In genomic region chr15:52124270-52124878, GRCh38 we compare ENCODE assay signal across 12 cellular contexts. TPM values are rescaled to one million over a fixed set of nuclear protein-coding genes. Genes with fewer than 3 reads are reported as not detected.
DNase-seq lines count a peak whose midpoint lies in the region; ATAC-seq and TF ChIP-seq lines count a peak whose summit lies in the region.
"Had no signal": no experiment of that assay in that cellular context is flagged by ENCODE, and none has a peak within 500 bp of the region (broad histone marks: within the 10 kb centered on the region; RNA-seq: fewer than 3 reads in every experiment).

No MANE protein-coding gene starts in this region.

- TF ChIP-seq EP300 in ovary (IDR thresholded peaks at IDR 0.05), result no peak

- H3K4me3 Mint-ChIP-seq in activated CD4-positive, alpha-beta memory T cell treated with anti-CD3 and anti-CD28 coated beads for 36 hours, result no peak overlapping the region
- no peak overlapping the region for H3K4me3 Mint-ChIP-seq in activated CD4-positive, alpha-beta memory T cell treated with anti-CD3 and anti-CD28 coated beads, Interleukin-2, amount 10 ng/mL, durations not matched to agents 7 days and 5 days
- H3K4me3 Mint-ChIP-seq in endodermal cell, result no peak overlapping the region
- H3K4me3 Mint-ChIP-seq: activated naive CD8-positive, alpha-beta T cell; natural killer cell had no signal

- intact Hi-C loops in activated CD4-positive, alpha-beta memory T cell treated with anti-CD3 and anti-CD28 coated beads for 36 hours (cut with micrococcal nuclease), result no loop called here
- intact Hi-C loops in ovary (cut with DNase I), result no loop called here

- no peaks in the 10 kb centered on the region for H3K4me1 ChIP-seq in endodermal cell (ENCODE audit: control insufficient read depth, insufficient read depth, low read length)
- H3K4me1 ChIP-seq in osteoblast (ENCODE audit: insufficient read depth, low read length), result peaks cover 8% of the 10 kb centered on the region
- H3K4me1 ChIP-seq in ovary (ENCODE audit: insufficient read depth), result no peaks in the 10 kb centered on the region

- peak overlapping the region; percentile 67 for H2AFZ ChIP-seq in osteoblast (ENCODE audit: low read length)

- H3K79me2 ChIP-seq in osteoblast (ENCODE audit: insufficient read depth, low read length), result no peaks in the 10 kb centered on the region

- no peaks in the 10 kb centered on the region for H3K9me3 Mint-ChIP-seq in activated CD4-positive, alpha-beta memory T cell treated with anti-CD3 and anti-CD28 coated beads for 36 hours
- H3K9me3 Mint-ChIP-seq in activated CD4-positive, alpha-beta memory T cell treated with anti-CD3 and anti-CD28 coated beads, Interleukin-2, amount 10 ng/mL, durations not matched to agents 7 days and 5 days, result no peaks in the 10 kb centered on the region
- no peaks in the 10 kb centered on the region for H3K9me3 Mint-ChIP-seq in endodermal cell
- H3K9me3 Mint-ChIP-seq: natural killer cell had no signal

- peak overlapping the region; percentile 66 for H3K27ac Mint-ChIP-seq in activated CD4-positive, alpha-beta memory T cell treated with anti-CD3 and anti-CD28 coated beads for 36 hours
- no peak overlapping the region for H3K27ac Mint-ChIP-seq in activated CD4-positive, alpha-beta memory T cell treated with anti-CD3 and anti-CD28 coated beads, Interleukin-2, amount 10 ng/mL, durations not matched to agents 7 days and 5 days
- H3K27ac Mint-ChIP-seq in endodermal cell, result peak overlapping the region; percentile 15
- H3K27ac Mint-ChIP-seq: activated naive CD8-positive, alpha-beta T cell; natural killer cell had no signal

- H3K4me3 ChIP-seq in endodermal cell (ENCODE audit: low read length) (no peak overlapping the region), osteoblast (ENCODE audit: insufficient read depth, low read length) (no peak overlapping the region), ovary (no peak overlapping the region)
- H3K4me3 ChIP-seq: dorsolateral prefrontal cortex had no signal

- no peak overlapping the region for H3K9ac ChIP-seq in endodermal cell (ENCODE audit: extremely low read depth, low read length, poor library complexity, severe bottlenecking)

- DNase-seq in activated CD4-positive, alpha-beta memory T cell treated with anti-CD3 and anti-CD28 coated beads for 36 hours, result peak; percentile 41
- DNase-seq in activated CD4-positive, alpha-beta memory T cell treated with anti-CD3 and anti-CD28 coated beads, Interleukin-2, amount 10 ng/mL, durations not matched to agents 7 days and 5 days, result no peak
- peak; percentile 41 for DNase-seq in OCI-M1 (lab: John Stamatoyannopoulos, UW)
- DNase-seq in endodermal cell, result no peak
- peak; percentile 85 for DNase-seq in osteoblast (ENCODE audit: insufficient read length, low spot score, missing footprints)
- DNase-seq in ovary, result no peak
- DNase-seq in GM10248 (ENCODE audit: extremely low spot score), result no peak
- DNase-seq: dorsolateral prefrontal cortex, GOT3, natural killer cell had no signal

- H3K27me3 ChIP-seq in endodermal cell (ENCODE audit: control insufficient read depth, insufficient read depth, low read length, poor library complexity, severe bottlenecking) (no peaks in the 10 kb centered on the region), osteoblast (ENCODE audit: insufficient read depth, low read length) (no peaks in the 10 kb centered on the region), ovary (no peaks in the 10 kb centered on the region)
- H3K27me3 ChIP-seq: dorsolateral prefrontal cortex had no signal

- WGBS in endodermal cell (ENCODE audit: insufficient coverage in 1 of 2, insufficient read length in 1 of 2), 2 experiments, result 88 to 89% methylated on average over 6 to 11 of the region's 11 CpGs
- WGBS in ovary, 3 donors, result 65 to 77% (median 69%) methylated on average over 11 of the region's 11 CpGs

- no peaks in the 10 kb centered on the region for H3K9me3 ChIP-seq in endodermal cell (ENCODE audit: control insufficient read depth, low read length)
- H3K9me3 ChIP-seq in osteoblast (ENCODE audit: low read depth, low read length), result no peaks in the 10 kb centered on the region
- H3K9me3 ChIP-seq in ovary, result no peaks in the 10 kb centered on the region

- no peaks in the 10 kb centered on the region for H3K27me3 Mint-ChIP-seq in activated CD4-positive, alpha-beta memory T cell treated with anti-CD3 and anti-CD28 coated beads for 36 hours
- H3K27me3 Mint-ChIP-seq in activated CD4-positive, alpha-beta memory T cell treated with anti-CD3 and anti-CD28 coated beads, Interleukin-2, amount 10 ng/mL, durations not matched to agents 7 days and 5 days, result no peaks in the 10 kb centered on the region
- no peaks in the 10 kb centered on the region for H3K27me3 Mint-ChIP-seq in endodermal cell (ENCODE audit: insufficient read depth)
- H3K27me3 Mint-ChIP-seq: activated naive CD8-positive, alpha-beta T cell had no signal

- no peak for ATAC-seq in GM21576 (IDR thresholded peaks at IDR 0.05; ENCODE audit: unreplicated experiment)
- ATAC-seq: natural killer cell had no signal

- CTCF ChIA-PET in activated CD4-positive, alpha-beta memory T cell treated with anti-CD3 and anti-CD28 coated beads for 36 hours (lab: Charles Lee), result interaction anchor here (1.3 to 2.3 kb wide), 2 partner anchors 14 to 103 kb away, joined by 3 to 7 read pairs; no protein-coding TSS in a partner anchor
- CTCF ChIA-PET in activated CD4-positive, alpha-beta memory T cell treated with anti-CD3 and anti-CD28 coated beads, Interleukin-2, amount 10 ng/mL, durations not matched to agents 7 days and 5 days (lab: Charles Lee), result interaction anchor here (0.6 to 1.0 kb wide), 2 partner anchors 15 to 145 kb away, joined by 3 to 4 read pairs; no protein-coding TSS in a partner anchor
- CTCF ChIA-PET in GM10248 (lab: Yijun Ruan, JAX), result interaction anchor here (0.7 to 2.5 kb wide), 10 partner anchors 9 to 90 kb away, joined by 3 to 16 read pairs (median 4); no protein-coding TSS in a partner anchor

- H3K36me3 ChIP-seq in endodermal cell (ENCODE audit: control insufficient read depth, insufficient read depth, low read length) (no peaks in the 10 kb centered on the region), osteoblast (ENCODE audit: insufficient read depth, low read length) (no peaks in the 10 kb centered on the region), ovary (no peaks in the 10 kb centered on the region)

- TF ChIP-seq CTCF in endodermal cell (conservative IDR thresholded peaks at IDR 0.05) (no peak), osteoblast (IDR thresholded peaks at IDR 0.05; ENCODE audit: extremely low read depth, low read depth, low read length) (no peak), ovary (IDR thresholded peaks at IDR 0.05) (no peak), GM10248 (IDR thresholded peaks at IDR 0.05; ENCODE audit: control extremely low read depth, extremely low read depth, low read depth, missing control alignments) (no peak)

- POLR2A ChIA-PET in activated CD4-positive, alpha-beta memory T cell treated with anti-CD3 and anti-CD28 coated beads for 36 hours (lab: Charles Lee), result no interaction called here
- POLR2A ChIA-PET in activated CD4-positive, alpha-beta memory T cell treated with anti-CD3 and anti-CD28 coated beads, Interleukin-2, amount 10 ng/mL, durations not matched to agents 7 days and 5 days (lab: Charles Lee), result no interaction called here
- POLR2A ChIA-PET in GM10248 (lab: Yijun Ruan, JAX), result interaction anchor here (0.6 kb wide), 1 partner anchor 131 kb away, joined by 3 read pairs; no protein-coding TSS in a partner anchor

- H3K27ac ChIP-seq in endodermal cell (ENCODE audit: low read depth, low read length) (no peak overlapping the region), osteoblast (ENCODE audit: low read depth, low read length) (peak overlapping the region; percentile 59), ovary (no peak overlapping the region)
- H3K27ac ChIP-seq: dorsolateral prefrontal cortex had no signal

- H3K4me1 Mint-ChIP-seq in activated CD4-positive, alpha-beta memory T cell treated with anti-CD3 and anti-CD28 coated beads for 36 hours (ENCODE audit: low read depth), result peaks cover 10% of the 10 kb centered on the region
- peaks cover 6% of the 10 kb centered on the region for H3K4me1 Mint-ChIP-seq in activated CD4-positive, alpha-beta memory T cell treated with anti-CD3 and anti-CD28 coated beads, Interleukin-2, amount 10 ng/mL, durations not matched to agents 7 days and 5 days
- peaks cover 9% of the 10 kb centered on the region for H3K4me1 Mint-ChIP-seq in endodermal cell
- H3K4me1 Mint-ChIP-seq: natural killer cell had no signal

- no peaks in the 10 kb centered on the region for H3K36me3 Mint-ChIP-seq in activated CD4-positive, alpha-beta memory T cell treated with anti-CD3 and anti-CD28 coated beads for 36 hours
- peaks cover 8% of the 10 kb centered on the region for H3K36me3 Mint-ChIP-seq in activated CD4-positive, alpha-beta memory T cell treated with anti-CD3 and anti-CD28 coated beads, Interleukin-2, amount 10 ng/mL, durations not matched to agents 7 days and 5 days (ENCODE audit: low read depth)
- H3K36me3 Mint-ChIP-seq in endodermal cell (ENCODE audit: low read depth), result no peaks in the 10 kb centered on the region
- H3K36me3 Mint-ChIP-seq: natural killer cell had no signal

- H4K20me1 ChIP-seq in osteoblast (ENCODE audit: insufficient read depth, low read length), result no peaks in the 10 kb centered on the region

- TF ChIP-seq POLR2A in ovary (IDR thresholded peaks at IDR 0.05), result no peak

- no peak overlapping the region for H3K4me2 ChIP-seq in osteoblast (ENCODE audit: insufficient read depth, low read length)

RNA-seq across cellular contexts. Expression of gene BCL2L10, which starts 11.8 kb away (rescaled TPM):
- total RNA-seq in activated CD4-positive, alpha-beta memory T cell treated with anti-CD3 and anti-CD28 coated beads for 36 hours, result not detected
- not detected for total RNA-seq in activated CD4-positive, alpha-beta memory T cell treated with anti-CD3 and anti-CD28 coated beads, Interleukin-2, amount 10 ng/mL, durations not matched to agents 7 days and 5 days
- total RNA-seq in endodermal cell (1 to 10 TPM in 1 of 2 donors, not detected in 1; 1.5 TPM), osteoblast (not detected in 2 replicates), ovary (1 to 10 TPM in 1 of 7 donors, under 1 TPM in 3, not detected in 3; 0.23 to 1.3 (median 0.30) TPM)
- polyA plus RNA-seq in endodermal cell (2013, experiment 1 of 2), result not detected
- polyA plus RNA-seq in endodermal cell (2013, experiment 2 of 2), result 0.29 TPM
- polyA plus RNA-seq in ovary, result under 1 TPM; 0.22 to 0.60 TPM

Comparison
In these comparisons a context has a peak if more than half of its experiments do, and no peak if none do; other contexts are left out.
1. DNase-seq: peak in activated CD4-positive, alpha-beta memory T cell treated with anti-CD3 and anti-CD28 coated beads for 36 hours (single experiment), OCI-M1 (single experiment) and osteoblast (single experiment); none in activated CD4-positive, alpha-beta memory T cell treated with anti-CD3 and anti-CD28 coated beads, Interleukin-2, amount 10 ng/mL, durations not matched to agents 7 days and 5 days (single experiment), endodermal cell (single experiment), ovary (0 of 5) and GM10248 (single experiment).